9 cellular contexts compared by ENCODE assay signal in the genomic region with DNA sequence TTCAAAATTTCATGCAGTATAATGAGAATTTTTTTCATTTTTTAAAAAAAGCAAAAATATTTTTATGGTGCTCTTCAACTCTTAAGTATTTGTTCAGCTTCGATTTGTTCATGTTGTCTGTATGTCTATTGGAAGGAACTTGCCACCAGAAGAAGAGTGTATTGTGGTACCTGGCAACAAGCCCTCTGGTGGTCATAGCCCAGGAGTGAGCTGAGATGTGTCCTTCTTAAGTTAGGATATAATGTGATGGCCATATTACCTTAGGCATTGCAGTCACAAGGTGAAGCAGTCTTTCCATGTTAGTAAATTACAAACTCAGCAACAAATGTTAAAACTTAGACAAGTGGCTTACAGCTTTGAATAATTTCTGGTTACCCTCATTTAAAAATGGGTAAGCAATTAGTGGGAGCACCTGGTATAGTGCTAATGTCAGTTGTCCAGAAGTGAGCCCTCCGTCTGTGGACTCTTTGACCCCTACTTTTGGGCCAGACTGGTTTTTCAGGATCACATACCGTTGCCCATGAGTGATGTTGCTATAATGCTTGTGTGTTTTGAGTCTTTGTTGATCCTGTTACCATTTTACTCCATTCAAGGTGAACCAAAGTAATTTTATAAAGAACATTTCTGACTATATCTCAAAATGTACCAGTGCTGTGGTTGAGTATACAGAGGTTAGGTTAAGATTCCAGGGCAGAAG. TPM values are rescaled to one million over a fixed set of nuclear protein-coding genes. Genes with fewer than 3 reads are reported as not detected.
A peak's percentile ranks its signal among the peaks of the same experiment; 100 is the strongest.
DNase-seq lines count a peak whose midpoint lies in the region; ATAC-seq, FAIRE-seq and TF ChIP-seq lines count a peak whose summit lies in the region.
"Had no signal": no experiment of that assay in that cellular context is flagged by ENCODE, and none has a peak within 500 bp of the region (broad histone marks: within the 10 kb centered on the region; RNA-seq: fewer than 3 reads in every experiment).

No MANE protein-coding gene starts in this region.

- TF ChIP-seq CTCF in BE2C (IDR thresholded peaks at IDR 0.05; ENCODE audit: low read depth, low read length) (peak; percentile 70), choroid plexus epithelial cell (conservative IDR thresholded peaks at IDR 0.05; ENCODE audit: low read depth, low read length) (peak; percentile 50)

- no peak for FAIRE-seq in GM18507 (lab: Jason Lieb, UNC)
- FAIRE-seq: colon had no signal

- H3K4me1 ChIP-seq in BE2C, result peaks cover 21% of the 10 kb centered on the region

- peaks cover 11% of the 10 kb centered on the region for H3K36me3 ChIP-seq in BE2C

- no peak overlapping the region for H3K4me3 ChIP-seq in BE2C (ENCODE audit: low read depth, low read length)
- no peak overlapping the region for H3K4me3 ChIP-seq in choroid plexus epithelial cell (ENCODE audit: low read depth, low read length)

- H3K27me3 ChIP-seq in BE2C, result no peaks in the 10 kb centered on the region

- peak; percentile 63 for ATAC-seq in HG03469 (IDR thresholded peaks at IDR 0.05; ENCODE audit: unreplicated experiment)

- H3K9me3 ChIP-seq in BE2C, result no peaks in the 10 kb centered on the region

- DNase-seq in BE2C, result peak; percentile 26
- DNase-seq in GM18507 (ENCODE audit: extremely low spot score, insufficient read length, low read depth), result peak; percentile 2
- DNase-seq in choroid plexus epithelial cell (ENCODE audit: low read depth), result peak; percentile 50
- DNase-seq in midbrain (lab: John Stamatoyannopoulos, UW), result no peak
- no peak for DNase-seq in effector CD8-positive, alpha-beta T cell (lab: John Stamatoyannopoulos, UW)
- no peak for DNase-seq in NCI-H1694 (lab: John Stamatoyannopoulos, UW)
- DNase-seq in NCI-H69 (lab: John Stamatoyannopoulos, UW), result no peak

RNA-seq across cellular contexts. Expression of gene MYO1B, which starts 57.4 kb away (rescaled TPM):
- 86.7 TPM for polyA plus RNA-seq in BE2C (2012; ENCODE audit: insufficient read depth, insufficient read length, low read depth)

Comparison
In these comparisons a context has a peak if more than half of its experiments do, and no peak if none do; other contexts are left out.
1. DNase-seq: peak in BE2C (single experiment), GM18507 (single experiment) and choroid plexus epithelial cell (single experiment); none in midbrain (single experiment), effector CD8-positive, alpha-beta T cell (single experiment), NCI-H1694 (single experiment) and NCI-H69 (single experiment).